10 cellular contexts compared by ENCODE assay signal in genomic region chr5:103587185-103587748, GRCh38. TPM values are rescaled to one million over a fixed set of nuclear protein-coding genes. Genes with fewer than 3 reads are reported as not detected.
DNase-seq lines count a peak whose midpoint lies in the region; FAIRE-seq and TF ChIP-seq lines count a peak whose summit lies in the region.
"Had no signal": no experiment of that assay in that cellular context is flagged by ENCODE, and none has a peak within 500 bp of the region (broad histone marks: within the 10 kb centered on the region; RNA-seq: fewer than 3 reads in every experiment).

No MANE protein-coding gene starts in this region.

- TF ChIP-seq POLR2A in H1 (IDR thresholded peaks at IDR 0.05; ENCODE audit: control extremely low read depth in 1 of 2, low read depth in 2 of 2, low read length in 2 of 2) (no peak), GM12891 (IDR thresholded peaks at IDR 0.05; ENCODE audit: low read depth, low read length) (no peak)

- H3K23ac ChIP-seq in H1 (ENCODE audit: insufficient read length), result no peak overlapping the region

- no peak overlapping the region for H4K8ac ChIP-seq in H1 (ENCODE audit: extremely low read depth, insufficient read depth, low read length)

- peak; percentile 66 to 68 for TF ChIP-seq RAD21 in H1 (IDR thresholded peaks at IDR 0.05 in 1 of 2, conservative IDR thresholded peaks at IDR 0.05 in 1 of 2; ENCODE audit: low read depth in 2 of 2, low read length in 2 of 2)

- TF ChIP-seq CTCF in H1 (IDR thresholded peaks at IDR 0.05; ENCODE audit: control extremely low read depth in 1 of 3, insufficient read depth in 1 of 3, low read depth in 1 of 3, low read length in 3 of 3), result peak in 2 of 3 experiments; percentile 13 to 23; a peak in 2 of 4 replicates

- CTCF ChIA-PET in H1 (lab: Charles Lee; ENCODE audit: partially characterized antibody), result interaction anchor here (0.7 to 3.5 kb wide), 15 partner anchors 10 to 591 kb away, joined by 3 to 26 read pairs (median 4); no protein-coding TSS in a partner anchor

- no peak overlapping the region for H4K5ac ChIP-seq in H1 (ENCODE audit: insufficient read length, low read depth, low read length)

- no peaks in the 10 kb centered on the region for H3K79me2 ChIP-seq in H1 (ENCODE audit: control insufficient read depth in 1 of 2, insufficient read depth in 2 of 2, low read length in 2 of 2)

- no peak overlapping the region for H2BK5ac ChIP-seq in H1 (ENCODE audit: low read depth, low read length)

- no peak overlapping the region for H4K91ac ChIP-seq in H1 (replicated peaks; ENCODE audit: insufficient read length, low read length)

- WGBS in H1 (ENCODE audit: extremely low coverage in 1 of 2, insufficient coverage in 1 of 2, insufficient read length in 1 of 2, insufficient replicate concordance in 2 of 2, low coverage in 1 of 2, low lambda C conversion rate in 2 of 2, missing lambda C conversion rate in 1 of 2), 2 experiments, result 69% methylated on average over 2 of the region's 2 CpGs; no CpG with 5 or more reads in 1 of the 2 experiments

- H3K27me3 ChIP-seq in H1 (replicated peaks in 1 of 4; ENCODE audit: control insufficient read depth in 3 of 4, extremely low read depth in 1 of 4, insufficient read depth in 3 of 4, low read length in 3 of 4), result no peaks in the 10 kb centered on the region
- H3K27me3 ChIP-seq: BLaER1 had no signal

- H3K4me3 ChIP-seq in H1 (ENCODE audit: extremely low read depth in 1 of 4, insufficient read depth in 2 of 4, low read depth in 3 of 4, low read length in 4 of 4), result no peak overlapping the region
- H3K4me3 ChIP-seq: BLaER1, skin epidermis had no signal

- no peaks in the 10 kb centered on the region for H3K79me1 ChIP-seq in H1 (ENCODE audit: low read depth, low read length)

- H3K56ac ChIP-seq in H1 (replicated peaks; ENCODE audit: insufficient read length, low read depth, low read length), result no peak overlapping the region

- no peak overlapping the region for H3K14ac ChIP-seq in H1 (ENCODE audit: insufficient read length)

- no peak overlapping the region for H2BK20ac ChIP-seq in H1 (ENCODE audit: low read length)

- H3K4me2 ChIP-seq in H1 (ENCODE audit: insufficient read depth in 1 of 2, low read depth in 2 of 2, low read length in 2 of 2), result no peak overlapping the region
- H3K4me2 ChIP-seq: BLaER1 had no signal

- H2BK12ac ChIP-seq in H1 (ENCODE audit: low read depth, low read length), result no peak overlapping the region

- H3K36me3 ChIP-seq in H1 (ENCODE audit: control insufficient read depth in 2 of 4, insufficient read depth in 4 of 4, low read length in 3 of 4), result no peaks in the 10 kb centered on the region
- H3K36me3 ChIP-seq: BLaER1 had no signal

- DNase-seq in NCI-H2196 (lab: John Stamatoyannopoulos, UW; ENCODE audit: unreplicated experiment) (peak; percentile 14), NCI-H2196 treated with DMSO at 0.1 percent for 48 hours (lab: John Stamatoyannopoulos, UW; ENCODE audit: unreplicated experiment) (no peak), NCI-H524 treated with DMSO at 0.1 percent for 48 hours (lab: John Stamatoyannopoulos, UW) (peak; percentile 33), H1 (ENCODE audit: low read depth in 1 of 2, low spot score in 2 of 2) (no peak), putamen (ENCODE audit: low spot score) (peak; percentile 16), GM12891 (ENCODE audit: insufficient read length, low spot score) (no peak), NOMO-1 treated with dmso at 0.1 percent for 144 hours (lab: John Stamatoyannopoulos, UW; ENCODE audit: unreplicated experiment) (no peak)
- DNase-seq in stimulated activated CD4-positive, alpha-beta T cell treated with anti-CD3 and anti-CD28 coated beads, Interleukin-2, amount 100 ng/mL, for 24 hours, result no peak

- H3K23me2 ChIP-seq in H1 (ENCODE audit: low read depth, low read length), result no peaks in the 10 kb centered on the region

- H2BK120ac ChIP-seq in H1 (replicated peaks; ENCODE audit: low read depth, low read length), result no peak overlapping the region

- no peak for TF ChIP-seq EP300 in H1 (IDR thresholded peaks at IDR 0.05; ENCODE audit: borderline replicate concordance in 1 of 2, low read depth in 2 of 2, low read length in 2 of 2)

- H3K9ac ChIP-seq in H1 (replicated peaks in 1 of 4; ENCODE audit: extremely low read depth in 1 of 4, low read depth in 3 of 4, low read length in 3 of 4), result no peak overlapping the region
- H3K9ac ChIP-seq: BLaER1 had no signal

- no peak overlapping the region for H3K27ac ChIP-seq in H1 (ENCODE audit: low read depth, low read length)
- H3K27ac ChIP-seq: BLaER1, skin epidermis had no signal

- no peaks in the 10 kb centered on the region for H3K9me3 ChIP-seq in H1 (ENCODE audit: insufficient read depth in 2 of 2, low read depth in 1 of 2, low read length in 1 of 2)
- H3K9me3 ChIP-seq: BLaER1 had no signal

- POLR2A ChIA-PET in H1 (lab: Charles Lee; ENCODE audit: partially characterized antibody), result no interaction called here

- no peaks in the 10 kb centered on the region for H3K4me1 ChIP-seq in H1 (replicated peaks in 1 of 4; ENCODE audit: control insufficient read depth in 3 of 4, insufficient read depth in 4 of 4, low read length in 3 of 4)
- H3K4me1 ChIP-seq: BLaER1 had no signal

- H2BK15ac ChIP-seq in H1 (ENCODE audit: low read length), result no peak overlapping the region

- H3K4ac ChIP-seq in H1 (replicated peaks; ENCODE audit: insufficient read length, low read depth, low read length), result no peak overlapping the region

- no peak for FAIRE-seq in H1 (lab: Jason Lieb, UNC)
- no peak for FAIRE-seq in GM12891 (lab: Jason Lieb, UNC)

- no peak overlapping the region for H2AFZ ChIP-seq in H1 (ENCODE audit: low read length)

- H3K18ac ChIP-seq in H1 (ENCODE audit: extremely low read depth, low read length), result no peak overlapping the region

- H2AK5ac ChIP-seq in H1 (ENCODE audit: low read depth, low read length), result no peak overlapping the region

- no peaks in the 10 kb centered on the region for H4K20me1 ChIP-seq in H1 (replicated peaks in 1 of 2; ENCODE audit: control insufficient read depth in 1 of 2, insufficient read depth in 2 of 2, low read length in 2 of 2)
- H4K20me1 ChIP-seq: BLaER1 had no signal

TF ChIP-seq in H1, 55 proteins besides CTCF, POLR2A, EP300 and RAD21 (continues in another document):
- TF ChIP-seq, protein P1, sequence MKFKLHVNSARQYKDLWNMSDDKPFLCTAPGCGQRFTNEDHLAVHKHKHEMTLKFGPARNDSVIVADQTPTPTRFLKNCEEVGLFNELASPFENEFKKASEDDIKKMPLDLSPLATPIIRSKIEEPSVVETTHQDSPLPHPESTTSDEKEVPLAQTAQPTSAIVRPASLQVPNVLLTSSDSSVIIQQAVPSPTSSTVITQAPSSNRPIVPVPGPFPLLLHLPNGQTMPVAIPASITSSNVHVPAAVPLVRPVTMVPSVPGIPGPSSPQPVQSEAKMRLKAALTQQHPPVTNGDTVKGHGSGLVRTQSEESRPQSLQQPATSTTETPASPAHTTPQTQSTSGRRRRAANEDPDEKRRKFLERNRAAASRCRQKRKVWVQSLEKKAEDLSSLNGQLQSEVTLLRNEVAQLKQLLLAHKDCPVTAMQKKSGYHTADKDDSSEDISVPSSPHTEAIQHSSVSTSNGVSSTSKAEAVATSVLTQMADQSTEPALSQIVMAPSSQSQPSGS (IDR thresholded peaks at IDR 0.05; ENCODE audit: low read length), result no peak
- TF ChIP-seq YY1 (IDR thresholded peaks at IDR 0.05; ENCODE audit: low read depth, low read length), result no peak
- no peak for TF ChIP-seq E2F6 (IDR thresholded peaks at IDR 0.05)
- no peak for TF ChIP-seq FOSL1 (IDR thresholded peaks at IDR 0.05; ENCODE audit: insufficient read depth, low read depth, low read length)
- TF ChIP-seq BACH1 (IDR thresholded peaks at IDR 0.05; ENCODE audit: low read length), result no peak

TF ChIP-seq in GM12891, 5 proteins besides CTCF, POLR2A, EP300 and RAD21:
- TF ChIP-seq SPI1 (IDR thresholded peaks at IDR 0.05; ENCODE audit: low read depth, low read length) (no peak), POU2F2 (IDR thresholded peaks at IDR 0.05; ENCODE audit: low read depth, low read length) (no peak)
TF ChIP-seq in GM12891: peak in this region for 0.

RNA-seq across cellular contexts. Expression of gene NUDT12, which starts 24.7 kb away (rescaled TPM):
- total RNA-seq in H1 (2021; fragmentation: NEBNext Ultra II Directional; extraction: Animal tissue kit (Norgen Biotek cat#: 25700)), result 12.5 and 14.0 TPM in 2 replicates
- 3.0 and 3.6 TPM in 2 replicates for polyA plus RNA-seq in H1 (2011; rRNA removed)
- 7.2 TPM for polyA plus RNA-seq in H1 (2011; cell fraction: cytosol; rRNA removed)
- polyA plus RNA-seq in H1 (2011; cell fraction: nucleus; rRNA removed), result 6.3 TPM
- polyA plus RNA-seq in H1 (2012, experiment 1 of 2), result 7.3 to 14.8 TPM (median 7.8 TPM) in 4 replicates
- polyA plus RNA-seq in H1 (2012, experiment 2 of 2), result 1.2 TPM
- polyA plus RNA-seq in H1 (2013, experiment 1 of 2), result 12.9 TPM
- polyA plus RNA-seq in H1 (2013, experiment 2 of 2), result 10.3 TPM
- polyA minus RNA-seq in H1 (2011; rRNA and poly(A)+ RNA removed), result 6.5 and 8.5 TPM in 2 replicates
- 5.7 TPM for polyA minus RNA-seq in H1 (2011; cell fraction: cytosol; rRNA and poly(A)+ RNA removed)
- polyA minus RNA-seq in H1 (2011; cell fraction: nucleus; rRNA and poly(A)+ RNA removed), result 11.0 TPM
- 3.3 TPM for polyA plus RNA-seq in GM12891 (2012; ENCODE audit: low read depth, missing spikeins)

Comparison
In these comparisons a context has a peak if more than half of its experiments do, and no peak if none do; other contexts are left out.
1. DNase-seq: peak in NCI-H2196 (single experiment), NCI-H524 treated with DMSO at 0.1 percent for 48 hours (single experiment) and putamen (single experiment); none in NCI-H2196 treated with DMSO at 0.1 percent for 48 hours (single experiment), H1 (0 of 2), stimulated activated CD4-positive, alpha-beta T cell treated with anti-CD3 and anti-CD28 coated beads, Interleukin-2, amount 100 ng/mL, for 24 hours (0 of 2), GM12891 (single experiment) and NOMO-1 treated with dmso at 0.1 percent for 144 hours (single experiment).